In the genomic region with DNA sequence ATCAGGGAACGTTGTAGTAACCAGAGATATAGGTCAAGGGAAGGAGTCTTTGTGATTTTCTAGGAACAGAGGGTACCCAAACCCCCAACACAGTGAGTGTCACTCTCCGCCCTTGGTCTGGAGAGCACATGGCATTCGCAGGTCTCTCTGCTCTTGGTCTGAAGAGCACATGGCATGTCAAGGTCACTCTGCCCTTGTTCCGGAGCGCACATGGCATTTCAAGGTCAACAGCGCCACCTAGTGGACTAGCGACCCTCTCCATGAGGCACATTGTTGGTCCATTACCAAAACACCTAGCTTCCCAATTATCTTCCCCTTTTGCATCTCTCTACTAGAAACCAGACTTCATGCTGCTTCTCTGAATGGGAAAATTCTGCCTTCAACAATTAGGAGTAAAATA, we compare ENCODE assay signal across 1 cellular context.
TF ChIP-seq lines count a peak whose summit lies in the region.

No MANE protein-coding gene starts in this region.

TF ChIP-seq in HEK293, 187 proteins besides CTCF, POLR2A, EP300 and RAD21 (continued from another document):
- TF ChIP-seq ZNF19 (tag by site-specific recombination; IDR thresholded peaks at IDR 0.05; ENCODE audit: low read depth), result no peak
